Comparison of ENCODE assay signal across 8 cellular contexts in the genomic region with DNA sequence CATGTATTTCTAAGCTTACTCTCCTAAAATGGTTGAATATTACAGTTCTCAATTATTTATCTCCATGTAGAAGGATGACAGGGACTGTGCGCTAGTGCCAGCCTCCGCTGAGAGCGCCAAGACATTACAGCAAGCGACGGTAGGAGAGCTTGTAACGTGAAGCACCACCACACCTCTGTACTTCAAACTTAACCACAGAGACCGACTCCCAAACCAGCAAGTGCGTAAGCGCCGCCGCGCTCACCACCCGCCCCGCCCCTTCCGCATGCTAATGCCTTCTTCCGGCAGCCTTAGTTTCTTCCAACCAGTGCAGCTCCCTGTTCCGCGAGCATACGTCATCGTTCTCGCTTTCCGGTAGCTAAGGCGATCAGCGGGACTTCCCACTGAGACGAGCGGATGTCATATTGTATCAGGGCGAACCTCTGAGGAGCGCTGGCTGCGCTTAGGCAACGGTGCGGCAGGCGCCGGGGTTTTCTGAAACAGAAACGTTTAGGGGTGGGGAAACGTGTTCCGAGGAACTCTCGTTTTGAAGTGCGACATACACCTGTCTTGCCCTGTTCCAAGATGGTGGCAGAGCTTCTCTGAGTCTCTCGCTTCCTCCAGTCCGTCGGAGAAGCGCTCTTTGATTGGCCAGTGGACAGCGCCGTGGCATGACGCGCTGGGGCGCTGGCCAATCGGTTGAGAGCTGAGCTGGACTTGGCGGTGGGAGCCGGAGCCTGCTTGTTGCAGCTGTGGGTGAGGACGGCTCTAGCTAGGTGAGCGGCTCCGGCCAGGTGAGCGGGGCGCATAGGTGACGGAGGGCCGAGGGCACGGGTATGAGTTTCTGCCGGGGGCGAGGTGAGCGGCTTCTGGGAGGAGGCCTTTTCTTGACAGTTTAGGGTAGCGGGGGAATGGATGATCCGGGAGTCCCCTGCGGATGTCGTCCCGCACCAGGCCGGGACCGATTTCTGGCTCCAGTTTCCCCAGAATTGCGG. TPM values are rescaled to one million over a fixed set of nuclear protein-coding genes. Genes with fewer than 3 reads are reported as not detected.
A peak's percentile ranks its signal among the peaks of the same experiment; 100 is the strongest.
DNase-seq lines count a peak whose midpoint lies in the region; ATAC-seq and TF ChIP-seq lines count a peak whose summit lies in the region.

A gene (plus strand): TSS at position 723 of the 974 bp plus-strand sequence. CDS start 2,896 bp downstream, outside the sequence.

- H3K27ac ChIP-seq in C4-2B = peak within 1 kb of the TSS; percentile 81

- peaks cover 46% of the 10 kb centered on the region for H3K36me3 Mint-ChIP-seq in dendritic cell treated with granulocyte-macrophage colony-stimulating factor and Interleukin-4, amounts not matched to agents 40 ng/mL and 50 ng/mL, for 4 days (ENCODE audit: low read depth)

- peak within 1 kb of the TSS; percentile 100 for H3K4me3 Mint-ChIP-seq in dendritic cell treated with granulocyte-macrophage colony-stimulating factor and Interleukin-4, amounts not matched to agents 40 ng/mL and 50 ng/mL, for 4 days

- DNase-seq in NCI-H774 (lab: John Stamatoyannopoulos, UW) = peak; percentile 96
- DNase-seq in activated CD4-positive, alpha-beta T cell treated with anti-CD3 and anti-CD28 coated beads, Interleukin-2, amount 50 U/mL, for 4 hours = peak; percentile 98
- peak; percentile 97 for DNase-seq in left lobe of liver (ENCODE audit: low spot score)
- peak; percentile 97 for DNase-seq in stimulated activated CD4-positive, alpha-beta T cell treated with anti-CD3 and anti-CD28 coated beads, Interleukin-2, amount 100 ng/mL, for 4 hours (ENCODE audit: low read depth)

- H3K9me3 Mint-ChIP-seq in dendritic cell treated with granulocyte-macrophage colony-stimulating factor and Interleukin-4, amounts not matched to agents 40 ng/mL and 50 ng/mL, for 4 days = no peaks in the 10 kb centered on the region

- no peak for TF ChIP-seq CTCF in C4-2B (conservative IDR thresholded peaks at IDR 0.05)

- ATAC-seq in GM19395 (IDR thresholded peaks at IDR 0.05; ENCODE audit: unreplicated experiment) (peak; percentile 96), HG03565 (IDR thresholded peaks at IDR 0.05; ENCODE audit: unreplicated experiment) (peak; percentile 94), left lobe of liver (peak; percentile 95)

- intact Hi-C loops in dendritic cell treated with granulocyte-macrophage colony-stimulating factor and Interleukin-4, amounts not matched to agents 40 ng/mL and 50 ng/mL, for 4 days (cut with micrococcal nuclease) = loop anchor here (1.0 to 5.0 kb wide), 4 partner anchors 10 to 95 kb away; a partner anchor contains a TSS

- peaks cover 44% of the 10 kb centered on the region for H3K4me1 Mint-ChIP-seq in dendritic cell treated with granulocyte-macrophage colony-stimulating factor and Interleukin-4, amounts not matched to agents 40 ng/mL and 50 ng/mL, for 4 days (ENCODE audit: low read depth)

- H3K27ac Mint-ChIP-seq in dendritic cell treated with granulocyte-macrophage colony-stimulating factor and Interleukin-4, amounts not matched to agents 40 ng/mL and 50 ng/mL, for 4 days = peak within 1 kb of the TSS; percentile 97

- H3K27me3 Mint-ChIP-seq in dendritic cell treated with granulocyte-macrophage colony-stimulating factor and Interleukin-4, amounts not matched to agents 40 ng/mL and 50 ng/mL, for 4 days = peaks cover 3% of the 10 kb centered on the region

RNA-seq across cellular contexts. Expression of the gene that starts here (rescaled TPM):
- total RNA-seq in left lobe of liver = 30.2 TPM

Comparison
In these comparisons a context has a peak if more than half of its experiments do, and no peak if none do; other contexts are left out.
1. Peak in every context shown above with its lines: DNase-seq, ATAC-seq and H3K27ac ChIP-seq.